In genomic region chr9:136644343-136644592, GRCh38 we compare ENCODE assay signal across 9 cellular contexts. TPM values are rescaled to one million over a fixed set of nuclear protein-coding genes. Genes with fewer than 3 reads are reported as not detected.
DNase-seq lines count a peak whose midpoint lies in the region; ATAC-seq and TF ChIP-seq lines count a peak whose summit lies in the region.
"Had no signal": no experiment of that assay in that cellular context is flagged by ENCODE, and none has a peak within 500 bp of the region (broad histone marks: within the 10 kb centered on the region; RNA-seq: fewer than 3 reads in every experiment).

No MANE protein-coding gene starts in this region.

- peak; percentile 55 for DNase-seq in DMS79 treated with DMSO at 0.1 percent for 48 hours (lab: John Stamatoyannopoulos, UW)
- peak; percentile 91 for DNase-seq in MG63
- DNase-seq in erythroblast (lab: John Stamatoyannopoulos, UW), result peak; percentile 89 to 91
- no peak for DNase-seq in activated gamma-delta T cell (lab: John Stamatoyannopoulos, UW)
- DNase-seq in MV-4-11 (lab: John Stamatoyannopoulos, UW), result no peak
- DNase-seq in NCI-H1436 (lab: John Stamatoyannopoulos, UW), result no peak
- DNase-seq: SHP77 treated with DMSO at 0.1 percent for 48 hours had no signal

- no peaks in the 10 kb centered on the region for H3K4me1 ChIP-seq in parathyroid adenoma

- no peak for TF ChIP-seq POLR2A in erythroblast (IDR thresholded peaks at IDR 0.05; ENCODE audit: low read length)

- H3K9ac ChIP-seq in parathyroid adenoma, result no peak overlapping the region

- no peak overlapping the region for H2AFZ ChIP-seq in parathyroid adenoma

- no peak for ATAC-seq in HG03135 (IDR thresholded peaks at IDR 0.05; ENCODE audit: unreplicated experiment)

- H3K36me3 ChIP-seq in MG63, result no peaks in the 10 kb centered on the region
- H3K36me3 ChIP-seq in parathyroid adenoma (ENCODE audit: control insufficient read depth, insufficient read depth, low read length), result no peaks in the 10 kb centered on the region

- H3K27me3 ChIP-seq in MG63 (no peaks in the 10 kb centered on the region), parathyroid adenoma (ENCODE audit: control insufficient read depth, insufficient read depth, low read length) (peaks cover 4% of the 10 kb centered on the region)

- H3K4me3 ChIP-seq in MG63 (peak overlapping the region; percentile 9; the same call in 1 of the 2 replicates), parathyroid adenoma (ENCODE audit: low read depth, low read length) (peak overlapping the region; percentile 22)

- peak overlapping the region; percentile 11 for H3K4me2 ChIP-seq in parathyroid adenoma (ENCODE audit: low read length)

- H3K9me3 ChIP-seq in MG63, result no peaks in the 10 kb centered on the region
- H3K9me3 ChIP-seq in parathyroid adenoma (ENCODE audit: control insufficient read depth, low read length), result no peaks in the 10 kb centered on the region

- no peak for TF ChIP-seq CTCF in parathyroid adenoma (IDR thresholded peaks at IDR 0.05)

- no peaks in the 10 kb centered on the region for H3K79me2 ChIP-seq in parathyroid adenoma

- H3K27ac ChIP-seq in parathyroid adenoma, result peak overlapping the region; percentile 24

RNA-seq across cellular contexts. Expression of gene EGFL7, which starts 18.4 kb away (rescaled TPM):
- total RNA-seq in MG63 (2014; rRNA removed; shearing (Covaris generic); ENCODE audit: low replicate concordance), result 24.5 and 25.9 TPM in 2 replicates

RNA-seq across cellular contexts. Expression of gene AGPAT2, which starts 43.0 kb away (rescaled TPM):
- 58.8 and 116 TPM in 2 replicates for total RNA-seq in MG63 (2014; rRNA removed; shearing (Covaris generic); ENCODE audit: low replicate concordance)

Comparison
In these comparisons a context has a peak if more than half of its experiments do, and no peak if none do; other contexts are left out.
1. DNase-seq: peak in DMS79 treated with DMSO at 0.1 percent for 48 hours (single experiment), MG63 (single experiment) and erythroblast (2 of 2); none in activated gamma-delta T cell (single experiment), MV-4-11 (single experiment) and NCI-H1436 (single experiment).